ENCODE assay signal across 13 cellular contexts in the genomic region with DNA sequence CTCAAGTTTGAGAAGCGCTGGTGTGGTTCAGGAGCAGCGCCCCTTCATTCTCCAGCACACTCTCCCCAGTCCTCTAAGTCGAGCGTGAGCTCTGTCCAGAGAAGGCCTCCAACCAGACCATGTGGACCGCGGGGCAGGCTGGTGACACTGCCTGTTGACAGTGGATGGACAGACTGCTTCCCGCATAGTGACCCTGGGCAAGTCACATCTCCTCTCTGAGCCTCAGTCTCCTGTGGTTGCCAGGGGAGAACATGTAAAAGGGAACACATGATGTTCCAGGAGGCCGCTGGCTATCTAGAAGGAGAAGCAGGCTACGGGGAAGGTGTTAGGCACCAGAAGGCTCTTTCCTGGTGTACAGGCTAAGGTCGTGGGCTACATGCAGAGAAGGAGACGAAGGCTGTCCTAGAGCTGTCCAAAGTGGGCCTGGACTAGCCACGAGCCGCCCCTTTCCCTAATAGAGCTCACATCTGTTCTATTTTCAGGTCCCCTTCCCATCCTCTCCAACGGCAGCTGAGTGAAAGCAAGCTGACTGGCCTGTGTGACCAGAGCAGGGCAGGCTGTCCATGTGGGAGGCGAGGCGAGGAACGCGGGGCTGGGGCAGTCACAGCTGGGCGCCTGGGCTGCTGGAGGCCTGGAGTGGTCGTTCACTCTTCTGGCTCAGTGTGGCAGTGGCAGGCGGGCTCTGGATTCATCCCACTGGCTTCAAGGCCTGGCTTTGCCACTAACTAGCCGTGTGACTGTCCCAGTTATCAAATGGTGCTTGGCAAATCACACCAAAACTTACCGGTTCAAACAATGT. TPM values are rescaled to one million over a fixed set of nuclear protein-coding genes. Genes with fewer than 3 reads are reported as not detected.
A peak's percentile ranks its signal among the peaks of the same experiment; 100 is the strongest.
DNase-seq lines count a peak whose midpoint lies in the region; ATAC-seq, FAIRE-seq and TF ChIP-seq lines count a peak whose summit lies in the region.
"Had no signal": no experiment of that assay in that cellular context is flagged by ENCODE, and none has a peak within 500 bp of the region (broad histone marks: within the 10 kb centered on the region; RNA-seq: fewer than 3 reads in every experiment).

No MANE protein-coding gene starts in this region.

- H3K14ac ChIP-seq in IMR-90 (replicated peaks; ENCODE audit: low read depth, low read length) = peak overlapping the region; percentile 73

- no TSS peak for BruUV-seq in IMR-90 (replicated peaks; lab: Mats Ljungman, UMichigan)

- peak overlapping the region; percentile 80; the same call in 1 of the 2 replicates for H3K23ac ChIP-seq in IMR-90 (ENCODE audit: low read depth, low read length)

- H2AK9ac ChIP-seq in IMR-90 (replicated peaks; ENCODE audit: low read depth, low read length, poor library complexity) = peak overlapping the region; percentile 91

- peak overlapping the region; percentile 82 for H2AFZ ChIP-seq in IMR-90 (replicated peaks; ENCODE audit: low read length, poor library complexity)
- peak overlapping the region; percentile 52 for H2AFZ ChIP-seq in osteoblast (ENCODE audit: low read length)

- H2AK5ac ChIP-seq in IMR-90 (ENCODE audit: low read depth, low read length) = peak overlapping the region; percentile 97

- FAIRE-seq in GM19239 (lab: Jason Lieb, UNC) = no peak

- POLR2A ChIA-PET in IMR-90 (lab: Charles Lee; ENCODE audit: unreplicated experiment) = no interaction called here

- intact Hi-C loops in IMR-90 (cut with micrococcal nuclease) = no loop called here

- no peak for TF ChIP-seq RAD21 in IMR-90 (IDR thresholded peaks at IDR 0.05; ENCODE audit: low read length)

- peak overlapping the region; percentile 97 to 98 (median 97) for H3K27ac Mint-ChIP-seq in CD4-positive, CD25-positive, alpha-beta regulatory T cell

- H3K4me2 ChIP-seq in IMR-90 (ENCODE audit: low read depth, low read length) = no peak overlapping the region
- peak overlapping the region; percentile 11 for H3K4me2 ChIP-seq in osteoblast (ENCODE audit: insufficient read depth, low read length)

- H2BK5ac ChIP-seq in IMR-90 (ENCODE audit: low read depth, low read length, poor library complexity, severe bottlenecking) = peak overlapping the region; percentile 30

- peak overlapping the region; percentile 53 for H3K4me3 ChIP-seq in CD4-positive, CD25-positive, alpha-beta regulatory T cell (ENCODE audit: low read depth, low read length)
- H3K4me3 ChIP-seq in IMR-90 (ENCODE audit: insufficient read depth, low read depth, low read length) (no peak overlapping the region), duodenal mucosa (ENCODE audit: low read depth in 1 of 2, low read length in 2 of 2) (no peak overlapping the region), osteoblast (ENCODE audit: insufficient read depth, low read length) (no peak overlapping the region)
- H3K4me3 ChIP-seq: body of pancreas, right lobe of liver had no signal

- DNase-seq in CD4-positive, CD25-positive, alpha-beta regulatory T cell = no peak
- DNase-seq in IMR-90 (no peak), osteoblast (ENCODE audit: insufficient read length, low spot score, missing footprints) (no peak), GM19239 (ENCODE audit: insufficient read length, low spot score) (no peak), NCI-H2107 treated with DMSO at 0.1 percent for 48 hours (lab: John Stamatoyannopoulos, UW; ENCODE audit: unreplicated experiment) (no peak), activated gamma-delta T cell (lab: John Stamatoyannopoulos, UW) (no peak), iPS-NIHi7 (ENCODE audit: extremely low spot score) (no peak)
- DNase-seq: DMS 273 treated with DMSO at 0.1 percent for 48 hours, KBM-7, NCI-H82 had no signal

- H3K9ac ChIP-seq in IMR-90 (ENCODE audit: low read depth, low read length) = no peak overlapping the region
- no peak overlapping the region for H3K9ac ChIP-seq in duodenal mucosa (ENCODE audit: low read depth in 1 of 2, low read length in 2 of 2)

- peak overlapping the region; percentile 83 for H3K27ac ChIP-seq in CD4-positive, CD25-positive, alpha-beta regulatory T cell (ENCODE audit: insufficient read depth, low read length, poor library complexity, severe bottlenecking)
- peak overlapping the region; percentile 28 for H3K27ac ChIP-seq in IMR-90 (ENCODE audit: insufficient read depth, low read length)
- peak overlapping the region; percentile 4 for H3K27ac ChIP-seq in duodenal mucosa (ENCODE audit: low read depth, low read length)
- peak overlapping the region; percentile 55 for H3K27ac ChIP-seq in osteoblast (ENCODE audit: low read depth, low read length)

- H3K36me3 Mint-ChIP-seq in CD4-positive, CD25-positive, alpha-beta regulatory T cell = peaks cover 45% of the 10 kb centered on the region

- peak overlapping the region; percentile 24; the same call in 1 of the 2 replicates for H3K18ac ChIP-seq in IMR-90 (ENCODE audit: low read depth, low read length)

- dilution Hi-C loops in IMR-90 (cut with HindIII; ENCODE audit: low sequenced_read_pairs, unreplicated experiment) = no loop called here

- H3K4me1 Mint-ChIP-seq in CD4-positive, CD25-positive, alpha-beta regulatory T cell = peaks cover 15 to 93% (median 66%) of the 10 kb centered on the region in 4 donors

- H3K9me1 ChIP-seq in IMR-90 (ENCODE audit: insufficient read depth, low read length) = peaks cover 15% of the 10 kb centered on the region

- ATAC-seq in CD4-positive, CD25-positive, alpha-beta regulatory T cell (ENCODE audit: low read depth in 2 of 2) = no peak
- no peak; the same call in 1 of the 2 replicates for ATAC-seq in IMR-90 (ENCODE audit: low read depth)
- ATAC-seq: body of pancreas had no signal

- peak overlapping the region; percentile 81 for H2BK120ac ChIP-seq in IMR-90 (ENCODE audit: low read depth, low read length)

- peak overlapping the region; percentile 66 to 84 (median 78) for H3K4me3 Mint-ChIP-seq in CD4-positive, CD25-positive, alpha-beta regulatory T cell

- CTCF ChIA-PET in IMR-90 (lab: Yijun Ruan, JAX) = interaction anchor here (1.0 kb wide), 1 partner anchor 11 kb away, joined by 3 read pairs; a partner anchor contains a TSS

- no peak for TF ChIP-seq CTCF in IMR-90 (conservative IDR thresholded peaks at IDR 0.05; ENCODE audit: low read depth, low read length)
- no peak for TF ChIP-seq CTCF in osteoblast (IDR thresholded peaks at IDR 0.05; ENCODE audit: extremely low read depth, low read depth, low read length)

- H3K56ac ChIP-seq in IMR-90 (ENCODE audit: extremely low read depth, insufficient read depth, low read length) = no peak overlapping the region

- H3K79me1 ChIP-seq in IMR-90 (ENCODE audit: low read depth in 1 of 2, low read length in 2 of 2) = no peaks in the 10 kb centered on the region

- no peaks in the 10 kb centered on the region for H3K79me2 ChIP-seq in osteoblast (ENCODE audit: insufficient read depth, low read length)

- peak overlapping the region; percentile 19; the same call in 1 of the 2 replicates for H4K5ac ChIP-seq in IMR-90 (ENCODE audit: low read depth, low read length)

- H2BK20ac ChIP-seq in IMR-90 (ENCODE audit: low read depth, low read length) = peak overlapping the region; percentile 87

- H3K9me3 ChIP-seq in CD4-positive, CD25-positive, alpha-beta regulatory T cell (ENCODE audit: control insufficient read depth in 2 of 2, low read length in 2 of 2) = no peaks in the 10 kb centered on the region
- H3K9me3 ChIP-seq in IMR-90 (ENCODE audit: control insufficient read depth, insufficient read depth, low read length) (no peaks in the 10 kb centered on the region), duodenal mucosa (ENCODE audit: control insufficient read depth in 1 of 2, low read length in 2 of 2) (no peaks in the 10 kb centered on the region), osteoblast (ENCODE audit: low read depth, low read length) (no peaks in the 10 kb centered on the region)
- H3K9me3 ChIP-seq: body of pancreas, right lobe of liver had no signal

- peak overlapping the region; percentile 1 to 56; a peak in 1 of 4 replicates for H4K8ac ChIP-seq in IMR-90 (ENCODE audit: low read depth in 2 of 2, low read length in 2 of 2)

- H3K36me3 ChIP-seq in CD4-positive, CD25-positive, alpha-beta regulatory T cell (ENCODE audit: control insufficient read depth, insufficient read depth, low read length) = peaks cover 58% of the 10 kb centered on the region
- H3K36me3 ChIP-seq in IMR-90 (ENCODE audit: control insufficient read depth, insufficient read depth, low read length) (no peaks in the 10 kb centered on the region), duodenal mucosa (ENCODE audit: control insufficient read depth in 1 of 2, insufficient read depth in 2 of 2, low read length in 2 of 2) (peaks cover 0 to 20% of the 10 kb centered on the region in 2 donors), osteoblast (ENCODE audit: insufficient read depth, low read length) (no peaks in the 10 kb centered on the region)
- H3K36me3 ChIP-seq: right lobe of liver had no signal

- H3K27me3 ChIP-seq in CD4-positive, CD25-positive, alpha-beta regulatory T cell (ENCODE audit: control insufficient read depth, insufficient read depth, low read length) = no peaks in the 10 kb centered on the region
- H3K27me3 ChIP-seq in IMR-90 (ENCODE audit: control insufficient read depth, insufficient read depth, low read length) = no peaks in the 10 kb centered on the region
- no peaks in the 10 kb centered on the region for H3K27me3 ChIP-seq in duodenal mucosa (ENCODE audit: control insufficient read depth in 1 of 2, insufficient read depth in 2 of 2, low read length in 2 of 2)
- no peaks in the 10 kb centered on the region for H3K27me3 ChIP-seq in osteoblast (ENCODE audit: insufficient read depth, low read length)
- H3K27me3 ChIP-seq: body of pancreas, right lobe of liver had no signal

- H2BK15ac ChIP-seq in IMR-90 (ENCODE audit: low read depth, low read length) = peak overlapping the region; percentile 35; the same call in 2 of the 3 replicates

- in situ Hi-C loops in IMR-90 (cut with MboI; ENCODE audit: low sequenced_read_pairs) = loop anchor here (25.0 kb wide), 2 partner anchors 187 to 512 kb away; no protein-coding TSS in a partner anchor

- peak overlapping the region; percentile 91 for H3K4ac ChIP-seq in IMR-90 (ENCODE audit: low read depth, low read length)

- WGBS in IMR-90 (ENCODE audit: extremely low coverage in 2 of 2, insufficient read length in 1 of 2), 2 experiments = 80% methylated on average over 9 of the region's 23 CpGs; no CpG with 5 or more reads in 1 of the 2 experiments

- H3K4me1 ChIP-seq in CD4-positive, CD25-positive, alpha-beta regulatory T cell (ENCODE audit: control insufficient read depth, insufficient read depth, low read length, poor library complexity, severe bottlenecking) = peaks cover 82% of the 10 kb centered on the region
- peaks cover 15% of the 10 kb centered on the region for H3K4me1 ChIP-seq in IMR-90 (ENCODE audit: control insufficient read depth, insufficient read depth, low read length)
- peaks cover 26 to 30% of the 10 kb centered on the region in 2 donors for H3K4me1 ChIP-seq in duodenal mucosa (ENCODE audit: control insufficient read depth in 1 of 2, insufficient read depth in 2 of 2, low read length in 2 of 2)
- peaks cover 16% of the 10 kb centered on the region for H3K4me1 ChIP-seq in osteoblast (ENCODE audit: insufficient read depth, low read length)

- no peak for TF ChIP-seq POLR2A in IMR-90 (IDR thresholded peaks at IDR 0.05; ENCODE audit: low read depth, low read length)

- peak overlapping the region; percentile 44 for H4K91ac ChIP-seq in IMR-90 (ENCODE audit: insufficient read depth, low read depth, low read length)

- H3K27me3 Mint-ChIP-seq in CD4-positive, CD25-positive, alpha-beta regulatory T cell = no peaks in the 10 kb centered on the region

- H4K20me1 ChIP-seq in IMR-90 (ENCODE audit: insufficient read depth, low read length) (no peaks in the 10 kb centered on the region), osteoblast (ENCODE audit: insufficient read depth, low read length) (no peaks in the 10 kb centered on the region)

- H3K9me3 Mint-ChIP-seq in CD4-positive, CD25-positive, alpha-beta regulatory T cell = no peaks in the 10 kb centered on the region

RNA-seq across cellular contexts. Expression of a gene that starts 11.1 kb away (rescaled TPM):
- 257 TPM for total RNA-seq in CD4-positive, CD25-positive, alpha-beta regulatory T cell
- 100 to 1,000 TPM; 724 to 832 (median 792) TPM for polyA plus RNA-seq in CD4-positive, CD25-positive, alpha-beta regulatory T cell
- total RNA-seq in IMR-90 (2012; rRNA removed) (0.72 and 1.1 TPM in 2 replicates), osteoblast (2.1 and 3.3 TPM in 2 replicates)
- 1.2 and 3.1 TPM in 2 replicates for polyA plus RNA-seq in IMR-90 (2012; rRNA removed)
- polyA plus RNA-seq in IMR-90 (2012; cell fraction: cytosol; rRNA removed) = 1.7 and 3.0 TPM in 2 replicates
- 3.5 and 5.7 TPM in 2 replicates for polyA plus RNA-seq in IMR-90 (2012; cell fraction: nucleus; rRNA removed; ENCODE audit: low replicate concordance)

RNA-seq across cellular contexts. Expression of a gene that starts 28.8 kb away (rescaled TPM):
- total RNA-seq in CD4-positive, CD25-positive, alpha-beta regulatory T cell = 52.4 TPM
- 10 to 100 TPM; 28.7 to 37.7 (median 35.4) TPM for polyA plus RNA-seq in CD4-positive, CD25-positive, alpha-beta regulatory T cell
- total RNA-seq in IMR-90 (2012; rRNA removed) (85.5 and 91.4 TPM in 2 replicates), osteoblast (43.9 and 46.3 TPM in 2 replicates)
- polyA plus RNA-seq in IMR-90 (2012; rRNA removed) = 48.6 and 55.4 TPM in 2 replicates
- 28.8 and 37.7 TPM in 2 replicates for polyA plus RNA-seq in IMR-90 (2012; cell fraction: cytosol; rRNA removed)
- polyA plus RNA-seq in IMR-90 (2012; cell fraction: nucleus; rRNA removed; ENCODE audit: low replicate concordance) = 139 and 157 TPM in 2 replicates

Comparison
In these comparisons a context has a peak if more than half of its experiments do, and no peak if none do; other contexts are left out.
1. H3K27ac ChIP-seq: peak in every context shown above with its lines; median percentile 83 in CD4-positive, CD25-positive, alpha-beta regulatory T cell; 55 in osteoblast; 28 in IMR-90; 4 in duodenal mucosa.
2. RNA of a gene that starts 11.1 kb away (total RNA-seq): 257 TPM in CD4-positive, CD25-positive, alpha-beta regulatory T cell (single experiment); 2.1 to 3.3 TPM in osteoblast and 0.72 to 1.1 TPM in IMR-90; every median in the first group is over 10 times any median in the second.